Comparison of ENCODE assay signal across 8 cellular contexts in genomic region chr12:111446044-111446581, GRCh38. TPM values are rescaled to one million over a fixed set of nuclear protein-coding genes. Genes with fewer than 3 reads are reported as not detected.
DNase-seq lines count a peak whose midpoint lies in the region; ATAC-seq and TF ChIP-seq lines count a peak whose summit lies in the region.

No MANE protein-coding gene starts in this region.

- H4K20me1 ChIP-seq in OCI-LY7 (ENCODE audit: insufficient read depth, low read length), result peaks cover 19% of the 10 kb centered on the region; the same call in 1 of the 2 replicates

- DNase-seq in NCI-H2107 treated with DMSO at 0.1 percent for 48 hours (lab: John Stamatoyannopoulos, UW; ENCODE audit: unreplicated experiment) (peak; percentile 26), NCI-H2107 (lab: John Stamatoyannopoulos, UW) (no peak), OCI-LY7 (ENCODE audit: low spot score) (no peak), epithelial cell of prostate (ENCODE audit: low read depth, low spot score) (no peak), omental fat pad (ENCODE audit: low spot score) (no peak), NCI-H446 treated with DMSO at 0.1 percent for 48 hours (lab: John Stamatoyannopoulos, UW) (no peak), 8988T (no peak)

- POLR2A ChIA-PET in OCI-LY7 (lab: Charles Lee), result interaction anchor here (0.5 to 1.2 kb wide), 2 partner anchors 29 to 35 kb away, joined by 3 to 4 read pairs; no protein-coding TSS in a partner anchor

- peak; percentile 26 for ATAC-seq in omental fat pad (ENCODE audit: low FRiP score)
- no peak for ATAC-seq in GM21390 (IDR thresholded peaks at IDR 0.05; ENCODE audit: unreplicated experiment)

- no TSS peak for BruUV-seq in OCI-LY7 (replicated peaks; lab: Mats Ljungman, UMichigan)

- H3K36me3 ChIP-seq in OCI-LY7 (ENCODE audit: insufficient read depth, low read length), result peaks cover 77% of the 10 kb centered on the region

- peak overlapping the region; percentile 91 for H3K27ac ChIP-seq in OCI-LY7 (ENCODE audit: low read depth, low read length, poor library complexity, severe bottlenecking)
- H3K27ac ChIP-seq in epithelial cell of prostate, result peak overlapping the region; percentile 3

- no peaks in the 10 kb centered on the region for H3K9me2 ChIP-seq in OCI-LY7 (ENCODE audit: insufficient read depth, low read length)

- H3K9me3 ChIP-seq in OCI-LY7 (ENCODE audit: low read length), result no peaks in the 10 kb centered on the region

- H3K4me1 ChIP-seq in OCI-LY7 (ENCODE audit: insufficient read depth, low read length, poor library complexity, severe bottlenecking), result peaks cover 67% of the 10 kb centered on the region

- peak overlapping the region; percentile 77 for H3K4me2 ChIP-seq in OCI-LY7 (ENCODE audit: low read length)

- no peak overlapping the region for H3K4me3 ChIP-seq in OCI-LY7 (ENCODE audit: low read depth, low read length, poor library complexity, severe bottlenecking)

- intact Hi-C loops in OCI-LY7 (cut with micrococcal nuclease; ENCODE audit: unreplicated experiment), result no loop called here

- TF ChIP-seq CTCF in OCI-LY7 (conservative IDR thresholded peaks at IDR 0.05; ENCODE audit: low read length), result no peak
- no peak for TF ChIP-seq CTCF in omental fat pad (IDR thresholded peaks at IDR 0.05)

- CTCF ChIA-PET in OCI-LY7 (lab: Charles Lee; ENCODE audit: unreplicated experiment), result interaction anchor here (0.6 to 1.3 kb wide), 2 partner anchors 41 to 49 kb away, joined by 3 to 6 read pairs; no protein-coding TSS in a partner anchor

- peaks cover 9% of the 10 kb centered on the region; the same call in 1 of the 2 replicates for H3K79me2 ChIP-seq in OCI-LY7 (ENCODE audit: insufficient read depth, low read depth, low read length)

- H2AFZ ChIP-seq in OCI-LY7 (ENCODE audit: low read length), result no peak overlapping the region

RNA-seq across cellular contexts. Expression of gene SH2B3, which starts 40.4 kb away (rescaled TPM):
- total RNA-seq in OCI-LY7 (2014; rRNA removed; shearing (Covaris generic)), result 16.3 and 25.8 TPM in 2 replicates
- 45.9 and 51.3 TPM in 2 replicates for total RNA-seq in OCI-LY7 (2022)
- 10 to 100 TPM; 30.4 to 64.6 (median 48.3) TPM for total RNA-seq in omental fat pad
